Comparison of ENCODE assay signal across 1 cellular context in the genomic region with DNA sequence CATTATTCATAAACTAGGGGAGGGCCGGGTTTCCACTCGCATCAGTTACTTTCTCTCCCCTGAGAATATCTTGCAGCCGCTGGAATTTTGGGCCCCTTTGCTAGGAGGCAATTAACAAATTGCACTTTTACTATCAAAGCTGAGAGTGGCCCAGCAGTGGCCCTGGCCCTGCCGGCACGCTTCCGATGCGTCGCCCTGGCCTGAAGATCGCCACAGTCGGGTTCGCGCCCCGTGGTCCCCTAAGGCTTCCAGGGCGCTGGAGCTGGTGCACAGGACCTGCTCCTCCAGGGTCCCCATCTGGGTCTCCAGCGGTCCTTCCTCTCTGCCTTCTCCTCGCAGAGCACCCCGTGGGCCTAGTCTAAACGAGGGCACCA.
TF ChIP-seq lines count a peak whose summit lies in the region.

No MANE protein-coding gene starts in this region.

TF ChIP-seq in A549, 52 proteins besides CTCF, POLR2A, EP300 and RAD21 (continued from another document):
- TF ChIP-seq, protein P1, sequence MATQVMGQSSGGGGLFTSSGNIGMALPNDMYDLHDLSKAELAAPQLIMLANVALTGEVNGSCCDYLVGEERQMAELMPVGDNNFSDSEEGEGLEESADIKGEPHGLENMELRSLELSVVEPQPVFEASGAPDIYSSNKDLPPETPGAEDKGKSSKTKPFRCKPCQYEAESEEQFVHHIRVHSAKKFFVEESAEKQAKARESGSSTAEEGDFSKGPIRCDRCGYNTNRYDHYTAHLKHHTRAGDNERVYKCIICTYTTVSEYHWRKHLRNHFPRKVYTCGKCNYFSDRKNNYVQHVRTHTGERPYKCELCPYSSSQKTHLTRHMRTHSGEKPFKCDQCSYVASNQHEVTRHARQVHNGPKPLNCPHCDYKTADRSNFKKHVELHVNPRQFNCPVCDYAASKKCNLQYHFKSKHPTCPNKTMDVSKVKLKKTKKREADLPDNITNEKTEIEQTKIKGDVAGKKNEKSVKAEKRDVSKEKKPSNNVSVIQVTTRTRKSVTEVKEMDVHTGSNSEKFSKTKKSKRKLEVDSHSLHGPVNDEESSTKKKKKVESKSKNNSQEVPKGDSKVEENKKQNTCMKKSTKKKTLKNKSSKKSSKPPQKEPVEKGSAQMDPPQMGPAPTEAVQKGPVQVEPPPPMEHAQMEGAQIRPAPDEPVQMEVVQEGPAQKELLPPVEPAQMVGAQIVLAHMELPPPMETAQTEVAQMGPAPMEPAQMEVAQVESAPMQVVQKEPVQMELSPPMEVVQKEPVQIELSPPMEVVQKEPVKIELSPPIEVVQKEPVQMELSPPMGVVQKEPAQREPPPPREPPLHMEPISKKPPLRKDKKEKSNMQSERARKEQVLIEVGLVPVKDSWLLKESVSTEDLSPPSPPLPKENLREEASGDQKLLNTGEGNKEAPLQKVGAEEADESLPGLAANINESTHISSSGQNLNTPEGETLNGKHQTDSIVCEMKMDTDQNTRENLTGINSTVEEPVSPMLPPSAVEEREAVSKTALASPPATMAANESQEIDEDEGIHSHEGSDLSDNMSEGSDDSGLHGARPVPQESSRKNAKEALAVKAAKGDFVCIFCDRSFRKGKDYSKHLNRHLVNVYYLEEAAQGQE (IDR thresholded peaks at IDR 0.05), result no peak
- no peak for TF ChIP-seq RCOR1 (IDR thresholded peaks at IDR 0.05; ENCODE audit: low read depth, low read length)
